Comparison of ENCODE assay signal across 19 cellular contexts in the genomic region with DNA sequence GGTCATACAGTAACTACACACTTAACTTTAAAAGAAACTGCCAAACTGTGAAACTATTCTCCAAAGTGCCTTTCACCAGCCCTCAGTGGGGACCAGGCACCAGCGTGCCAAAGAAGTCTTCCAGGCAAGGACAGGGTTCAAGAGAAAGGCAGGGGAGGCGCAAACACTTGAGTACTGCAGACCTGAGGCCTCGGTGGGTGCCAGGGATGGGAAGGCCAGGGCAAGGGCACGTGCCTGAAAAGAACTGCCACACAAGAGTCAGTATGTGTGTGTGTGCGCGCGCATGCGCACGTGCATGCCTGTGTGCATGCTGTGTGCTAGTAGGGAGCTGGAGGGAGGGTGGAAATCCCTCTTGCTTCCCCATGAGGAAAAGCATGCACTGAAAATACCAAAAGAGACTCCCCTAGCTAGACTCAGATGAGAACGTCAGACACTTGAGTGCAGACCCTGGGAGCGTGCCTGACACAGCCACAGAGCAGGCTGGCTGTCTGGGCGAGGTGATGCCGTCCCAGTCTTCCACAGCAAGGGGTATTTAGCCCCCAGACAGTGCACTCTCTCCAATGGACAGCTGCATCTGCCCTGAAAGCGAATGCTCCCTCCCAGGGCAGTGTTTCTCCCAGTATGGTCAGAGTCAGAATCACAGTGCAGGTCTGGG. TPM values are rescaled to one million over a fixed set of nuclear protein-coding genes. Genes with fewer than 3 reads are reported as not detected.
DNase-seq lines count a peak whose midpoint lies in the region; ATAC-seq and TF ChIP-seq lines count a peak whose summit lies in the region.
"Had no signal": no experiment of that assay in that cellular context is flagged by ENCODE, and none has a peak within 500 bp of the region (broad histone marks: within the 10 kb centered on the region; RNA-seq: fewer than 3 reads in every experiment).

No MANE protein-coding gene starts in this region.

- H3K27ac ChIP-seq in neutrophil, result peak overlapping the region; percentile 1
- H3K27ac ChIP-seq: C4-2B, PC-9, RWPE1 had no signal

- peaks cover 6% of the 10 kb centered on the region for H3K9me3 ChIP-seq in neutrophil

- TF ChIP-seq CTCF in natural killer cell (IDR thresholded peaks at IDR 0.05) (no peak), chondrocyte (IDR thresholded peaks at IDR 0.05) (no peak), neutrophil (IDR thresholded peaks at IDR 0.05) (no peak)

- peaks cover 100% of the 10 kb centered on the region for H3K36me3 ChIP-seq in neutrophil

- DNase-seq in natural killer cell treated with Interleukin-12 subunit alpha and Interleukin-12 subunit beta and Interleukin-15 and Interleukin-18, amount 100 ng/mL, for 72 hours (ENCODE audit: low spot score), result peak; percentile 22
- DNase-seq in natural killer cell (no peak), chondrocyte (ENCODE audit: low spot score) (peak; percentile 64), NCI-H2196 treated with DMSO at 0.1 percent for 48 hours (lab: John Stamatoyannopoulos, UW; ENCODE audit: unreplicated experiment) (no peak), hippocampal formation (lab: John Stamatoyannopoulos, UW) (no peak)
- DNase-seq: ACHN, DMS79 treated with DMSO at 0.1 percent for 48 hours, KG1, NCI-H1417, NCI-H187 treated with DMSO at 0.1 percent for 48 hours, NCI-H226, NCI-H524, PC-9, SIG-M5 had no signal

- H3K9me3 Mint-ChIP-seq in natural killer cell treated with Interleukin-12 subunit alpha and Interleukin-12 subunit beta and Interleukin-15 and Interleukin-18, amount 100 ng/mL, for 72 hours, result no peaks in the 10 kb centered on the region
- H3K9me3 Mint-ChIP-seq in natural killer cell (no peaks in the 10 kb centered on the region), chondrocyte (ENCODE audit: low read depth) (no peaks in the 10 kb centered on the region)

- no peak overlapping the region for H3K4me3 ChIP-seq in neutrophil (ENCODE audit: low read depth in 1 of 2, low read length in 1 of 2)
- H3K4me3 ChIP-seq: PC-9 had no signal

- intact Hi-C loops in natural killer cell (cut with micrococcal nuclease), result no loop called here

- no peak overlapping the region for H3K27ac Mint-ChIP-seq in natural killer cell treated with Interleukin-12 subunit alpha and Interleukin-12 subunit beta and Interleukin-15 and Interleukin-18, amount 100 ng/mL, for 72 hours
- H3K27ac Mint-ChIP-seq in natural killer cell (no peak overlapping the region), chondrocyte (ENCODE audit: unreplicated experiment) (no peak overlapping the region)

- no peaks in the 10 kb centered on the region for H3K27me3 ChIP-seq in neutrophil

- H3K27me3 Mint-ChIP-seq in natural killer cell treated with Interleukin-12 subunit alpha and Interleukin-12 subunit beta and Interleukin-15 and Interleukin-18, amount 100 ng/mL, for 72 hours, result no peaks in the 10 kb centered on the region
- no peaks in the 10 kb centered on the region for H3K27me3 Mint-ChIP-seq in natural killer cell (ENCODE audit: low read depth in 2 of 2)
- H3K27me3 Mint-ChIP-seq in chondrocyte (ENCODE audit: low read depth), result no peaks in the 10 kb centered on the region

- peaks cover 0 to 5% of the 10 kb centered on the region in 2 donors for H3K4me1 Mint-ChIP-seq in natural killer cell treated with Interleukin-12 subunit alpha and Interleukin-12 subunit beta and Interleukin-15 and Interleukin-18, amount 100 ng/mL, for 72 hours (ENCODE audit: low read depth in 2 of 2)
- no peaks in the 10 kb centered on the region for H3K4me1 Mint-ChIP-seq in natural killer cell
- H3K4me1 Mint-ChIP-seq in chondrocyte (ENCODE audit: low read depth), result no peaks in the 10 kb centered on the region

- peaks cover 6% of the 10 kb centered on the region for H3K36me3 Mint-ChIP-seq in natural killer cell treated with Interleukin-12 subunit alpha and Interleukin-12 subunit beta and Interleukin-15 and Interleukin-18, amount 100 ng/mL, for 72 hours
- H3K36me3 Mint-ChIP-seq in natural killer cell, result peaks cover 16% of the 10 kb centered on the region
- peaks cover 56% of the 10 kb centered on the region for H3K36me3 Mint-ChIP-seq in chondrocyte (ENCODE audit: low read depth)

- no peak for ATAC-seq in natural killer cell treated with Interleukin-12 subunit alpha and Interleukin-12 subunit beta and Interleukin-15 and Interleukin-18, amount 100 ng/mL, for 72 hours
- ATAC-seq in natural killer cell, result no peak
- ATAC-seq in HG02610 (IDR thresholded peaks at IDR 0.05; ENCODE audit: unreplicated experiment), result no peak

- H3K4me3 Mint-ChIP-seq in natural killer cell treated with Interleukin-12 subunit alpha and Interleukin-12 subunit beta and Interleukin-15 and Interleukin-18, amount 100 ng/mL, for 72 hours, result no peak overlapping the region
- H3K4me3 Mint-ChIP-seq in natural killer cell, result no peak overlapping the region
- H3K4me3 Mint-ChIP-seq in chondrocyte (ENCODE audit: unreplicated experiment), result no peak overlapping the region

- peaks cover 2 to 4% of the 10 kb centered on the region in 2 experiments for H3K4me1 ChIP-seq in neutrophil (ENCODE audit: control insufficient read depth in 1 of 2, insufficient read depth in 1 of 2, low read depth in 1 of 2, low read length in 1 of 2)

RNA-seq across cellular contexts. Expression of gene GSG1L, which starts 40.1 kb away (rescaled TPM):
- total RNA-seq in natural killer cell treated with Interleukin-12 subunit alpha and Interleukin-12 subunit beta and Interleukin-15 and Interleukin-18, amount 100 ng/mL, for 72 hours, result not detected
- under 1 TPM in 1 of 3 donors, not detected in 2; 0.25 TPM for total RNA-seq in natural killer cell
- 0.23 TPM in 1 of 3 replicates, not detected in the others for total RNA-seq in chondrocyte
- total RNA-seq: HT-29, PC-9 had no signal

Comparison
In these comparisons a context has a peak if more than half of its experiments do, and no peak if none do; other contexts are left out.
1. DNase-seq: peak in natural killer cell treated with Interleukin-12 subunit alpha and Interleukin-12 subunit beta and Interleukin-15 and Interleukin-18, amount 100 ng/mL, for 72 hours (single experiment) and chondrocyte (single experiment); none in natural killer cell (single experiment), NCI-H2196 treated with DMSO at 0.1 percent for 48 hours (single experiment) and hippocampal formation (0 of 2).